Comparison of ENCODE assay signal across 1 cellular context in the genomic region with DNA sequence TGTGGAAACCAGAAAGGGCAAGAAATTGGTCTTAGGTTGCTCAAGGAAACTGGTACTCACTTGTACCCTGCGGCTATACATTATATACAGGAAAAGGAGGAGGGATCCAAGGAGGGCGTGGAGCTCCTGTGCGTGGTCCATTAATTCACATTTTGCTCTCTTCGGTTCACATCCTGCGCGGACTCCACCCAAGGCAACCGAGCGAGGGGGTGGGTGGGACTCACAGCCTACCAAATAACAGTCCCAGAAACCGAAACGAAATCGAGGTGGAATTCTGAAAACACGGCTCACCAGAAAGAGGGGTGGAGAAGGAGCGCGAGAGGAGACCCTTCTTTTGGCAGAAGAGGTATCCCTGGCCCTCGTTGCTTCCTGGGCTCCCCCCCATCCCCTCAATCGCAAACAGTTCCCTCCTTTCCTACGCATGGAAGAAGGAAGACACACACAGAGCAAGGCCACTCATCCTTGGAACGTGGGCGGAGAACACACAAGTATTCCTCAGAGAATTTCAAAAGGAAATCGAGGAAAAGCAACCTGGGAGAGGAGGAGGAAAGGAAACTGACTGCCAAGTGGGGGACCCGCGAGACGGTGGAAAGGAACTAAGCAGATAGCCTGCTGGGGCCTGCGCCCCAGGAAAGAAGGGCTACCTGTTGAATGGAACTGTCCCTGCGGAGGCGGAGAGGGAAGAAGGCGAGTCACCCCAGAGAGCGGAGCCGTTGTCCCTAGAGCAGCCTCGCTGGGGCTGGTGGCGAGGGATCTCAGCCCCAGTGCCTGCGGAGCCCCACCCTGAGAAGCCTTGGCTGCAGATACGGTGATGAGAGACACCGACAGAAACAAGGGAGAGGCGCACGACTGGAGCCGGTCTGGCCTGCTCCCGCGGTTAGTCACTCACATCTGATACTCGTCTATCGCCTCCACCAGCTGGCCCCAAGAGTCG.
TF ChIP-seq lines count a peak whose summit lies in the region.

No MANE protein-coding gene starts in this region.

TF ChIP-seq in K562, 482 proteins besides CTCF, POLR2A, EP300 and RAD21 (continues in another document):
- TF ChIP-seq NFIX (CRISPR knock-in tag; IDR thresholded peaks at IDR 0.05; ENCODE audit: low read depth) (no peak), MCM5 (IDR thresholded peaks at IDR 0.05; ENCODE audit: low read depth) (no peak), DNMT1 (IDR thresholded peaks at IDR 0.05) (no peak), ZNF134 (CRISPR knock-in tag; conservative IDR thresholded peaks at IDR 0.05) (no peak), RAD51 (IDR thresholded peaks at IDR 0.05; ENCODE audit: borderline replicate concordance, low read depth) (no peak), SREBF1 (IDR thresholded peaks at IDR 0.05; ENCODE audit: borderline replicate concordance, low read depth, low read length) (no peak), POU5F1 (IDR thresholded peaks at IDR 0.05; ENCODE audit: borderline replicate concordance, low read depth, low read length, partially characterized antibody) (no peak), IFI16 (CRISPR knock-in tag; IDR thresholded peaks at IDR 0.05) (no peak), TSC22D4 (tag; IDR thresholded peaks at IDR 0.05) (no peak), ZNF785 (CRISPR knock-in tag; IDR thresholded peaks at IDR 0.05) (no peak), SREBF2 (CRISPR knock-in tag; IDR thresholded peaks at IDR 0.05) (no peak), ZNF764 (CRISPR knock-in tag; IDR thresholded peaks at IDR 0.05; ENCODE audit: low read depth) (no peak), BRF1 (IDR thresholded peaks at IDR 0.05; ENCODE audit: borderline replicate concordance, extremely low read depth, insufficient read length) (no peak), KDM4B (IDR thresholded peaks at IDR 0.05; ENCODE audit: borderline replicate concordance in 2 of 2, low read depth in 1 of 2) (0 out of 4 replicates have a peak, but pooled peaks of 1 of the 2 experiments have one; percentile 11), ZNF76 (CRISPR knock-in tag; IDR thresholded peaks at IDR 0.05; ENCODE audit: borderline replicate concordance) (no peak), NR2C2 (CRISPR knock-in tag; IDR thresholded peaks at IDR 0.05) (peak; percentile 57; the same call in 1 of the 2 replicates), NR2C2 (tag; IDR thresholded peaks at IDR 0.05) (no peak), CHD1 (IDR thresholded peaks at IDR 0.05; ENCODE audit: low read length) (peak; percentile 51), ETS2 (tag; IDR thresholded peaks at IDR 0.05; ENCODE audit: borderline replicate concordance, poor library complexity, severe bottlenecking) (no peak), ZNF384 (IDR thresholded peaks at IDR 0.05; ENCODE audit: low read depth, low read length) (no peak), POLR3G (IDR thresholded peaks at IDR 0.05; ENCODE audit: extremely low read depth, insufficient read length, insufficient replicate concordance) (no peak), RBM25 (IDR thresholded peaks at IDR 0.05; ENCODE audit: low read depth, low read length, severe bottlenecking) (no peak), HNRNPL (IDR thresholded peaks at IDR 0.05; ENCODE audit: low read depth, low read length) (no peak), ZBTB1 (CRISPR knock-in tag; IDR thresholded peaks at IDR 0.05; ENCODE audit: borderline replicate concordance, low read depth) (peak; percentile 93; the same call in 1 of the 2 replicates), HDAC6 (IDR thresholded peaks at IDR 0.05; ENCODE audit: low read depth, low read length) (no peak), FOSL1 (tag; conservative IDR thresholded peaks at IDR 0.05) (peak; percentile 74), HDAC1 (IDR thresholded peaks at IDR 0.05) (peak in 1 of 2 experiments; percentile 78; a peak in 1 of 4 replicates), ZNF232 (CRISPR knock-in tag; IDR thresholded peaks at IDR 0.05) (no peak)
- TF ChIP-seq, protein P1, sequence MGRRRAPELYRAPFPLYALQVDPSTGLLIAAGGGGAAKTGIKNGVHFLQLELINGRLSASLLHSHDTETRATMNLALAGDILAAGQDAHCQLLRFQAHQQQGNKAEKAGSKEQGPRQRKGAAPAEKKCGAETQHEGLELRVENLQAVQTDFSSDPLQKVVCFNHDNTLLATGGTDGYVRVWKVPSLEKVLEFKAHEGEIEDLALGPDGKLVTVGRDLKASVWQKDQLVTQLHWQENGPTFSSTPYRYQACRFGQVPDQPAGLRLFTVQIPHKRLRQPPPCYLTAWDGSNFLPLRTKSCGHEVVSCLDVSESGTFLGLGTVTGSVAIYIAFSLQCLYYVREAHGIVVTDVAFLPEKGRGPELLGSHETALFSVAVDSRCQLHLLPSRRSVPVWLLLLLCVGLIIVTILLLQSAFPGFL (CRISPR knock-in tag; IDR thresholded peaks at IDR 0.05): no peak
- TF ChIP-seq, protein P2, sequence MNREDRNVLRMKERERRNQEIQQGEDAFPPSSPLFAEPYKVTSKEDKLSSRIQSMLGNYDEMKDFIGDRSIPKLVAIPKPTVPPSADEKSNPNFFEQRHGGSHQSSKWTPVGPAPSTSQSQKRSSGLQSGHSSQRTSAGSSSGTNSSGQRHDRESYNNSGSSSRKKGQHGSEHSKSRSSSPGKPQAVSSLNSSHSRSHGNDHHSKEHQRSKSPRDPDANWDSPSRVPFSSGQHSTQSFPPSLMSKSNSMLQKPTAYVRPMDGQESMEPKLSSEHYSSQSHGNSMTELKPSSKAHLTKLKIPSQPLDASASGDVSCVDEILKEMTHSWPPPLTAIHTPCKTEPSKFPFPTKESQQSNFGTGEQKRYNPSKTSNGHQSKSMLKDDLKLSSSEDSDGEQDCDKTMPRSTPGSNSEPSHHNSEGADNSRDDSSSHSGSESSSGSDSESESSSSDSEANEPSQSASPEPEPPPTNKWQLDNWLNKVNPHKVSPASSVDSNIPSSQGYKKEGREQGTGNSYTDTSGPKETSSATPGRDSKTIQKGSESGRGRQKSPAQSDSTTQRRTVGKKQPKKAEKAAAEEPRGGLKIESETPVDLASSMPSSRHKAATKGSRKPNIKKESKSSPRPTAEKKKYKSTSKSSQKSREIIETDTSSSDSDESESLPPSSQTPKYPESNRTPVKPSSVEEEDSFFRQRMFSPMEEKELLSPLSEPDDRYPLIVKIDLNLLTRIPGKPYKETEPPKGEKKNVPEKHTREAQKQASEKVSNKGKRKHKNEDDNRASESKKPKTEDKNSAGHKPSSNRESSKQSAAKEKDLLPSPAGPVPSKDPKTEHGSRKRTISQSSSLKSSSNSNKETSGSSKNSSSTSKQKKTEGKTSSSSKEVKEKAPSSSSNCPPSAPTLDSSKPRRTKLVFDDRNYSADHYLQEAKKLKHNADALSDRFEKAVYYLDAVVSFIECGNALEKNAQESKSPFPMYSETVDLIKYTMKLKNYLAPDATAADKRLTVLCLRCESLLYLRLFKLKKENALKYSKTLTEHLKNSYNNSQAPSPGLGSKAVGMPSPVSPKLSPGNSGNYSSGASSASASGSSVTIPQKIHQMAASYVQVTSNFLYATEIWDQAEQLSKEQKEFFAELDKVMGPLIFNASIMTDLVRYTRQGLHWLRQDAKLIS (CRISPR knock-in tag; IDR thresholded peaks at IDR 0.05): 0 out of 2 replicates have a peak, but pooled peaks have one; percentile 56
- TF ChIP-seq, protein P3, sequence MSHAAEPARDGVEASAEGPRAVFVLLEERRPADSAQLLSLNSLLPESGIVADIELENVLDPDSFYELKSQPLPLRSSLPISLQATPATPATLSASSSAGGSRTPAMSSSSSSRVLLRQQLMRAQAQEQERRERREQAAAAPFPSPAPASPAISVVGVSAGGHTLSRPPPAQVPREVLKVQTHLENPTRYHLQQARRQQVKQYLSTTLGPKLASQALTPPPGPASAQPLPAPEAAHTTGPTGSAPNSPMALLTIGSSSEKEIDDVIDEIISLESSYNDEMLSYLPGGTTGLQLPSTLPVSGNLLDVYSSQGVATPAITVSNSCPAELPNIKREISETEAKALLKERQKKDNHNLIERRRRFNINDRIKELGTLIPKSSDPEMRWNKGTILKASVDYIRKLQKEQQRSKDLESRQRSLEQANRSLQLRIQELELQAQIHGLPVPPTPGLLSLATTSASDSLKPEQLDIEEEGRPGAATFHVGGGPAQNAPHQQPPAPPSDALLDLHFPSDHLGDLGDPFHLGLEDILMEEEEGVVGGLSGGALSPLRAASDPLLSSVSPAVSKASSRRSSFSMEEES (CRISPR knock-in tag; IDR thresholded peaks at IDR 0.05): no peak
- TF ChIP-seq, protein P4, sequence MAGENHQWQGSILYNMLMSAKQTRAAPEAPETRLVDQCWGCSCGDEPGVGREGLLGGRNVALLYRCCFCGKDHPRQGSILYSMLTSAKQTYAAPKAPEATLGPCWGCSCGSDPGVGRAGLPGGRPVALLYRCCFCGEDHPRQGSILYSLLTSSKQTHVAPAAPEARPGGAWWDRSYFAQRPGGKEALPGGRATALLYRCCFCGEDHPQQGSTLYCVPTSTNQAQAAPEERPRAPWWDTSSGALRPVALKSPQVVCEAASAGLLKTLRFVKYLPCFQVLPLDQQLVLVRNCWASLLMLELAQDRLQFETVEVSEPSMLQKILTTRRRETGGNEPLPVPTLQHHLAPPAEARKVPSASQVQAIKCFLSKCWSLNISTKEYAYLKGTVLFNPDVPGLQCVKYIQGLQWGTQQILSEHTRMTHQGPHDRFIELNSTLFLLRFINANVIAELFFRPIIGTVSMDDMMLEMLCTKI (IDR thresholded peaks at IDR 0.05; ENCODE audit: partially characterized antibody): no peak
- TF ChIP-seq, protein P5, sequence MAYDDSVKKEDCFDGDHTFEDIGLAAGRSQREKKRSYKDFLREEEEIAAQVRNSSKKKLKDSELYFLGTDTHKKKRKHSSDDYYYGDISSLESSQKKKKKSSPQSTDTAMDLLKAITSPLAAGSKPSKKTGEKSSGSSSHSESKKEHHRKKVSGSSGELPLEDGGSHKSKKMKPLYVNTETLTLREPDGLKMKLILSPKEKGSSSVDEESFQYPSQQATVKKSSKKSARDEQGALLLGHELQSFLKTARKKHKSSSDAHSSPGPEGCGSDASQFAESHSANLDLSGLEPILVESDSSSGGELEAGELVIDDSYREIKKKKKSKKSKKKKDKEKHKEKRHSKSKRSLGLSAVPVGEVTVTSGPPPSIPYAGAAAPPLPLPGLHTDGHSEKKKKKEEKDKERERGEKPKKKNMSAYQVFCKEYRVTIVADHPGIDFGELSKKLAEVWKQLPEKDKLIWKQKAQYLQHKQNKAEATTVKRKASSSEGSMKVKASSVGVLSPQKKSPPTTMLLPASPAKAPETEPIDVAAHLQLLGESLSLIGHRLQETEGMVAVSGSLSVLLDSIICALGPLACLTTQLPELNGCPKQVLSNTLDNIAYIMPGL (CRISPR knock-in tag; IDR thresholded peaks at IDR 0.05): no peak
- TF ChIP-seq, protein P6, sequence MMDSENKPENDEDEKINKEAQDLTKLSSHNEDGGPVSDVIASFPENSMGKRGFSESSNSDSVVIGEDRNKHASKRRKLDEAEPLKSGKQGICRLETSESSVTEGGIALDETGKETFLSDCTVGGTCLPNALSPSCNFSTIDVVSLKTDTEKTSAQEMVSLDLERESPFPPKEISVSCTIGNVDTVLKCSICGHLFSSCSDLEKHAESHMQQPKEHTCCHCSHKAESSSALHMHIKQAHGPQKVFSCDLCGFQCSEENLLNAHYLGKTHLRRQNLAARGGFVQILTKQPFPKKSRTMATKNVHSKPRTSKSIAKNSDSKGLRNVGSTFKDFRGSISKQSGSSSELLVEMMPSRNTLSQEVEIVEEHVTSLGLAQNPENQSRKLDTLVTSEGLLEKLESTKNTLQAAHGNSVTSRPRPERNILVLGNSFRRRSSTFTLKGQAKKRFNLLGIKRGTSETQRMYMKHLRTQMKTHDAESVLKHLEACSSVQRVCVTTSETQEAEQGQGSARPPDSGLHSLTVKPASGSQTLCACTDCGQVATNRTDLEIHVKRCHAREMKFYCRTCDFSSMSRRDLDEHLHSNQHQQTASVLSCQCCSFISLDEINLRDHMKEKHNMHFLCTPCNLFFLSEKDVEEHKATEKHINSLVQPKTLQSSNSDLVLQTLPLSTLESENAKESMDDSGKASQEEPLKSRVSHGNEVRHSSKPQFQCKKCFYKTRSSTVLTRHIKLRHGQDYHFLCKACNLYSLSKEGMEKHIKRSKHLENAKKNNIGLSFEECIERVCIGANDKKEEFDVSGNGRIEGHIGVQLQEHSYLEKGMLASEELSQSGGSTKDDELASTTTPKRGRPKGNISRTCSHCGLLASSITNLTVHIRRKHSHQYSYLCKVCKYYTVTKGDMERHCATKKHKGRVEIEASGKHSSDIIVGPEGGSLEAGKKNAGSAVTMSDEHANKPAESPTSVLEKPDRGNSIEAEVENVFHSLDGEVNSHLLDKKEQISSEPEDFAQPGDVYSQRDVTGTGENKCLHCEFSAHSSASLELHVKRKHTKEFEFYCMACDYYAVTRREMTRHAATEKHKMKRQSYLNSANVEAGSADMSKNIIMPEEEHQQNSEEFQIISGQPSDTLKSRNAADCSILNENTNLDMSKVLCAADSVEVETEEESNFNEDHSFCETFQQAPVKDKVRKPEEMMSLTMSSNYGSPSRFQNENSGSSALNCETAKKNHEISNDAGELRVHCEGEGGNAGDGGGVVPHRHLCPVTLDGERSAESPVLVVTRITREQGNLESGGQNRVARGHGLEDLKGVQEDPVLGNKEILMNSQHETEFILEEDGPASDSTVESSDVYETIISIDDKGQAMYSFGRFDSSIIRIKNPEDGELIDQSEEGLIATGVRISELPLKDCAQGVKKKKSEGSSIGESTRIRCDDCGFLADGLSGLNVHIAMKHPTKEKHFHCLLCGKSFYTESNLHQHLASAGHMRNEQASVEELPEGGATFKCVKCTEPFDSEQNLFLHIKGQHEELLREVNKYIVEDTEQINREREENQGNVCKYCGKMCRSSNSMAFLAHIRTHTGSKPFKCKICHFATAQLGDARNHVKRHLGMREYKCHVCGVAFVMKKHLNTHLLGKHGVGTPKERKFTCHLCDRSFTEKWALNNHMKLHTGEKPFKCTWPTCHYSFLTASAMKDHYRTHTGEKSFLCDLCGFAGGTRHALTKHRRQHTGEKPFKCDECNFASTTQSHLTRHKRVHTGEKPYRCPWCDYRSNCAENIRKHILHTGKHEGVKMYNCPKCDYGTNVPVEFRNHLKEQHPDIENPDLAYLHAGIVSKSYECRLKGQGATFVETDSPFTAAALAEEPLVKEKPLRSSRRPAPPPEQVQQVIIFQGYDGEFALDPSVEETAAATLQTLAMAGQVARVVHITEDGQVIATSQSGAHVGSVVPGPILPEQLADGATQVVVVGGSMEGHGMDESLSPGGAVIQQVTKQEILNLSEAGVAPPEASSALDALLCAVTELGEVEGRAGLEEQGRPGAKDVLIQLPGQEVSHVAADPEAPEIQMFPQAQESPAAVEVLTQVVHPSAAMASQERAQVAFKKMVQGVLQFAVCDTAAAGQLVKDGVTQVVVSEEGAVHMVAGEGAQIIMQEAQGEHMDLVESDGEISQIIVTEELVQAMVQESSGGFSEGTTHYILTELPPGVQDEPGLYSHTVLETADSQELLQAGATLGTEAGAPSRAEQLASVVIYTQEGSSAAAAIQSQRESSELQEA (IDR thresholded peaks at IDR 0.05; ENCODE audit: low read depth): no peak
- TF ChIP-seq, protein P7, sequence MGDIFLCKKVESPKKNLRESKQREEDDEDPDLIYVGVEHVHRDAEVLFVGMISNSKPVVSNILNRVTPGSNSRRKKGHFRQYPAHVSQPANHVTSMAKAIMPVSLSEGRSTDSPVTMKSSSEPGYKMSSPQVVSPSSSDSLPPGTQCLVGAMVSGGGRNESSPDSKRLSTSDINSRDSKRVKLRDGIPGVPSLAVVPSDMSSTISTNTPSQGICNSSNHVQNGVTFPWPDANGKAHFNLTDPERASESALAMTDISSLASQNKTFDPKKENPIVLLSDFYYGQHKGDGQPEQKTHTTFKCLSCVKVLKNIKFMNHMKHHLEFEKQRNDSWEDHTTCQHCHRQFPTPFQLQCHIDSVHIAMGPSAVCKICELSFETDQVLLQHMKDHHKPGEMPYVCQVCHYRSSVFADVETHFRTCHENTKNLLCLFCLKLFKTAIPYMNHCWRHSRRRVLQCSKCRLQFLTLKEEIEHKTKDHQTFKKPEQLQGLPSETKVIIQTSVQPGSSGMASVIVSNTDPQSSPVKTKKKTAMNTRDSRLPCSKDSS (IDR thresholded peaks at IDR 0.05; ENCODE audit: low read depth, partially characterized antibody): no peak
